In genomic region chr6:44593539-44593944, GRCh38 we compare ENCODE assay signal across 8 cellular contexts.
DNase-seq lines count a peak whose midpoint lies in the region; ATAC-seq and TF ChIP-seq lines count a peak whose summit lies in the region.

No MANE protein-coding gene starts in this region.

- CTCF ChIA-PET in activated CD8-positive, alpha-beta T cell treated with anti-CD3 and anti-CD28 coated beads for 36 hours (lab: Charles Lee): interaction anchor here (0.7 to 2.7 kb wide), 20 partner anchors 11 to 1334 kb away, joined by 3 to 22 read pairs (median 3); no protein-coding TSS in a partner anchor

- H3K27me3 Mint-ChIP-seq in activated CD8-positive, alpha-beta T cell treated with anti-CD3 and anti-CD28 coated beads for 36 hours: peaks cover 4% of the 10 kb centered on the region

- H3K4me1 Mint-ChIP-seq in activated CD8-positive, alpha-beta T cell treated with anti-CD3 and anti-CD28 coated beads for 36 hours (ENCODE audit: low read depth): peaks cover 3% of the 10 kb centered on the region

- no peaks in the 10 kb centered on the region for H3K9me3 Mint-ChIP-seq in activated CD8-positive, alpha-beta T cell treated with anti-CD3 and anti-CD28 coated beads for 36 hours

- peak; percentile 35 for DNase-seq in COLO829 (ENCODE audit: low spot score)
- DNase-seq in NCI-H774 (lab: John Stamatoyannopoulos, UW): peak; percentile 33
- DNase-seq in activated CD8-positive, alpha-beta T cell treated with anti-CD3 and anti-CD28 coated beads for 36 hours: peak; percentile 89
- peak; percentile 78 for DNase-seq in fibroblast of pulmonary artery (ENCODE audit: low read depth)
- DNase-seq in renal cortical epithelial cell (ENCODE audit: low read depth): peak; percentile 61
- DNase-seq in epidermal melanocyte (ENCODE audit: insufficient read length, low spot score): no peak

- intact Hi-C loops in activated CD8-positive, alpha-beta T cell treated with anti-CD3 and anti-CD28 coated beads for 36 hours (cut with micrococcal nuclease): no loop called here

- POLR2A ChIA-PET in activated CD8-positive, alpha-beta T cell treated with anti-CD3 and anti-CD28 coated beads for 36 hours (lab: Charles Lee): no interaction called here

- no peak overlapping the region for H3K4me3 ChIP-seq in fibroblast of pulmonary artery (replicated peaks; ENCODE audit: low read depth, low read length)

- no peaks in the 10 kb centered on the region for H3K36me3 Mint-ChIP-seq in activated CD8-positive, alpha-beta T cell treated with anti-CD3 and anti-CD28 coated beads for 36 hours (ENCODE audit: low read depth)

- peak; percentile 85 for TF ChIP-seq CTCF in activated CD8-positive, alpha-beta T cell treated with anti-CD3 and anti-CD28 coated beads for 36 hours (IDR thresholded peaks at IDR 0.05)
- peak; percentile 66 for TF ChIP-seq CTCF in fibroblast of pulmonary artery (IDR thresholded peaks at IDR 0.05; ENCODE audit: low read length, missing control alignments)

- H3K27ac Mint-ChIP-seq in activated CD8-positive, alpha-beta T cell treated with anti-CD3 and anti-CD28 coated beads for 36 hours: no peak overlapping the region

- no peak overlapping the region for H3K4me3 Mint-ChIP-seq in activated CD8-positive, alpha-beta T cell treated with anti-CD3 and anti-CD28 coated beads for 36 hours

- ATAC-seq in HG02798 (IDR thresholded peaks at IDR 0.05; ENCODE audit: poor library complexity, unreplicated experiment) (peak; percentile 57), GM21717 (IDR thresholded peaks at IDR 0.05; ENCODE audit: unreplicated experiment) (no peak)
- ATAC-seq in activated CD8-positive, alpha-beta T cell treated with anti-CD3 and anti-CD28 coated beads for 36 hours: peak; percentile 90
